In the genomic region with DNA sequence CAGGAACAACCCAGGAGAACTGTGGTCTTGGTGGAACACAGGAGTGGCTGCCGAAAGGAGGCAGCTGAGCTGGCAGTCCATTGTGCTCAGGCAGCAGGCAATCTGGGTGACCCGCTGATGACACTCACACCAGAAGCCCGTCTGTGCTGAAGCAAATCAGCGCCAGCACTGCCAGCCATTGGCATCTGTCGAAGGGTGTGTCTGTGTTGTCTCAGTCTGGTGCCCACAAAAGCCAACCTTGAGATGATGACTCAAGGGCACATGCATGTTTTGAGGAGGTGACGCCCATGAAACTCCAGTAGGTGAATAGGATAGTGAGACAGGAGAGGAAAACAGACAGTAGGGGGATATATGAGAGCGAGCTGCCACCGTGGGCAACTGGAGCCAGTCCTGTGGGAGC, we compare ENCODE assay signal across 27 cellular contexts.
DNase-seq lines count a peak whose midpoint lies in the region; ATAC-seq and TF ChIP-seq lines count a peak whose summit lies in the region.
"Had no signal": no experiment of that assay in that cellular context is flagged by ENCODE, and none has a peak within 500 bp of the region (broad histone marks: within the 10 kb centered on the region; RNA-seq: fewer than 3 reads in every experiment).

No MANE protein-coding gene starts in this region.

- TF ChIP-seq CTCF in epithelial cell of esophagus (IDR thresholded peaks at IDR 0.05; ENCODE audit: insufficient read depth, low read depth, low read length, missing control alignments) (no peak), osteoblast (IDR thresholded peaks at IDR 0.05; ENCODE audit: extremely low read depth, low read depth, low read length) (no peak)

- H3K4me1 ChIP-seq in osteoblast (ENCODE audit: insufficient read depth, low read length) = no peaks in the 10 kb centered on the region
- H3K4me1 ChIP-seq: ascending aorta, gastroesophageal sphincter, parathyroid adenoma, Peyer's patch, right lobe of liver, upper lobe of left lung had no signal

- no peak overlapping the region for H3K27ac ChIP-seq in osteoblast (ENCODE audit: low read depth, low read length)
- H3K27ac ChIP-seq: ascending aorta, gastroesophageal sphincter, parathyroid adenoma, Peyer's patch, right lobe of liver, upper lobe of left lung had no signal

- no peaks in the 10 kb centered on the region for H3K27me3 ChIP-seq in osteoblast (ENCODE audit: insufficient read depth, low read length)
- H3K27me3 ChIP-seq: ascending aorta, Peyer's patch, right lobe of liver, upper lobe of left lung had no signal

- ATAC-seq in HG03175 (IDR thresholded peaks at IDR 0.05; ENCODE audit: unreplicated experiment) = no peak
- ATAC-seq in HG03432 (IDR thresholded peaks at IDR 0.05; ENCODE audit: unreplicated experiment) = no peak
- ATAC-seq: activated CD8-positive, alpha-beta memory T cell treated with anti-CD3 and anti-CD28 coated beads, Interleukin-2, amount 10 ng/mL, durations not matched to agents 7 days and 5 days; gastroesophageal sphincter; natural killer cell treated with Interleukin-12 subunit alpha and Interleukin-12 subunit beta and Interleukin-15 and Interleukin-18, amount 100 ng/mL, for 72 hours; right lobe of liver had no signal

- H3K4me2 ChIP-seq in osteoblast (ENCODE audit: insufficient read depth, low read length) = no peak overlapping the region

- H3K4me3 ChIP-seq in epithelial cell of esophagus (ENCODE audit: low read length) (no peak overlapping the region), osteoblast (ENCODE audit: insufficient read depth, low read length) (no peak overlapping the region)
- H3K4me3 ChIP-seq: ascending aorta, gastroesophageal sphincter, Peyer's patch, right lobe of liver, upper lobe of left lung had no signal

- no peaks in the 10 kb centered on the region for H3K36me3 ChIP-seq in osteoblast (ENCODE audit: insufficient read depth, low read length)
- H3K36me3 ChIP-seq: ascending aorta, gastroesophageal sphincter, Peyer's patch, right lobe of liver, upper lobe of left lung had no signal

- no peaks in the 10 kb centered on the region for H3K79me2 ChIP-seq in osteoblast (ENCODE audit: insufficient read depth, low read length)
- H3K79me2 ChIP-seq: parathyroid adenoma had no signal

- H4K20me1 ChIP-seq in osteoblast (ENCODE audit: insufficient read depth, low read length) = no peaks in the 10 kb centered on the region

- H2AFZ ChIP-seq in osteoblast (ENCODE audit: low read length) = no peak overlapping the region
- H2AFZ ChIP-seq: parathyroid adenoma had no signal

- DNase-seq in Daoy (ENCODE audit: low read depth) (peak; percentile 46), NCI-H69 (lab: John Stamatoyannopoulos, UW) (peak; percentile 91), epithelial cell of esophagus (ENCODE audit: low read depth) (peak; percentile 79), osteoblast (ENCODE audit: insufficient read length, low spot score, missing footprints) (peak; percentile 25), 8988T (no peak), NCI-H2107 (lab: John Stamatoyannopoulos, UW) (no peak)
- DNase-seq: activated CD4-positive, alpha-beta T cell treated with anti-CD3 and anti-CD28 coated beads, Interleukin-2, amount 10 ng/mL, durations not matched to agents 24 days and 14 days; activated CD8-positive, alpha-beta memory T cell treated with anti-CD3 and anti-CD28 coated beads, Interleukin-2, amount 10 ng/mL, durations not matched to agents 7 days and 5 days; DMS153; erythroblast; GDM1; HFFc6; islet precursor cell; Karpas-422; NCI-H1092 treated with DMSO at 0.1 percent for 48 hours; NCI-H2029 treated with DMSO at 0.1 percent for 48 hours; NCI-H446 treated with DMSO at 0.1 percent for 48 hours; Peyer's patch; right lobe of liver; stimulated activated CD8-positive, alpha-beta memory T cell treated with anti-CD3 and anti-CD28 coated beads, Interleukin-4, amount 100 ng/mL, for 48 hours; upper lobe of left lung had no signal

- no peaks in the 10 kb centered on the region for H3K9me3 ChIP-seq in osteoblast (ENCODE audit: low read depth, low read length)
- H3K9me3 ChIP-seq: ascending aorta, gastroesophageal sphincter, Peyer's patch, right lobe of liver, upper lobe of left lung had no signal

Comparison
In these comparisons a context has a peak if more than half of its experiments do, and no peak if none do; other contexts are left out.
1. DNase-seq: peak in Daoy (single experiment), NCI-H69 (single experiment), epithelial cell of esophagus (single experiment) and osteoblast (single experiment); none in 8988T (single experiment) and NCI-H2107 (single experiment).